ENCODE assay signal across 2 cellular contexts in the genomic region with DNA sequence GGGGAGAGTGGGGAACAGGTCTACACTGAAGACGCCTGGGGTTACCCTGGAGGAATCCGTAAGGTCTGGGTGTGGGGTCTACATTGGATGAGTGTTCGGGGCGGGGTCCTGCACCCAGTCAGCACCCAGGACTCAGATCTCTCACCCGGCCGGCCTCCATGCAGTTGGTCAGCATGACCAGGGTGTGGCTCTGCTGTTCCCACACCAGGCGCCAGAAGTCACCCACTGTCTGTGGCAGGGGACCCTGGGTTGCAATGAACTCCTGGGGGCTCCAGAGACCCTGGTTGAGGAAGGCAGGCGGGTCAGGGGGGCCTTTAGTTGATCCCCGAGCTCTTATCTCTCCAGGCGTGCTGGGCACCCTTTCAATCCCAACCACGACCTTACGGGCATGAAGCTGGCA.
TF ChIP-seq lines count a peak whose summit lies in the region.

No MANE protein-coding gene starts in this region.

TF ChIP-seq in HCT116, 20 proteins besides CTCF, POLR2A, EP300 and RAD21:
- TF ChIP-seq YY1 (IDR thresholded peaks at IDR 0.05; ENCODE audit: extremely low read depth, insufficient replicate concordance, low read depth, low read length): no peak
- no peak for TF ChIP-seq CBX3 (IDR thresholded peaks at IDR 0.05; ENCODE audit: low read depth)
- TF ChIP-seq, protein P1, sequence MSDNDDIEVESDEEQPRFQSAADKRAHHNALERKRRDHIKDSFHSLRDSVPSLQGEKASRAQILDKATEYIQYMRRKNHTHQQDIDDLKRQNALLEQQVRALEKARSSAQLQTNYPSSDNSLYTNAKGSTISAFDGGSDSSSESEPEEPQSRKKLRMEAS (IDR thresholded peaks at IDR 0.05): no peak
- TF ChIP-seq, protein P2, sequence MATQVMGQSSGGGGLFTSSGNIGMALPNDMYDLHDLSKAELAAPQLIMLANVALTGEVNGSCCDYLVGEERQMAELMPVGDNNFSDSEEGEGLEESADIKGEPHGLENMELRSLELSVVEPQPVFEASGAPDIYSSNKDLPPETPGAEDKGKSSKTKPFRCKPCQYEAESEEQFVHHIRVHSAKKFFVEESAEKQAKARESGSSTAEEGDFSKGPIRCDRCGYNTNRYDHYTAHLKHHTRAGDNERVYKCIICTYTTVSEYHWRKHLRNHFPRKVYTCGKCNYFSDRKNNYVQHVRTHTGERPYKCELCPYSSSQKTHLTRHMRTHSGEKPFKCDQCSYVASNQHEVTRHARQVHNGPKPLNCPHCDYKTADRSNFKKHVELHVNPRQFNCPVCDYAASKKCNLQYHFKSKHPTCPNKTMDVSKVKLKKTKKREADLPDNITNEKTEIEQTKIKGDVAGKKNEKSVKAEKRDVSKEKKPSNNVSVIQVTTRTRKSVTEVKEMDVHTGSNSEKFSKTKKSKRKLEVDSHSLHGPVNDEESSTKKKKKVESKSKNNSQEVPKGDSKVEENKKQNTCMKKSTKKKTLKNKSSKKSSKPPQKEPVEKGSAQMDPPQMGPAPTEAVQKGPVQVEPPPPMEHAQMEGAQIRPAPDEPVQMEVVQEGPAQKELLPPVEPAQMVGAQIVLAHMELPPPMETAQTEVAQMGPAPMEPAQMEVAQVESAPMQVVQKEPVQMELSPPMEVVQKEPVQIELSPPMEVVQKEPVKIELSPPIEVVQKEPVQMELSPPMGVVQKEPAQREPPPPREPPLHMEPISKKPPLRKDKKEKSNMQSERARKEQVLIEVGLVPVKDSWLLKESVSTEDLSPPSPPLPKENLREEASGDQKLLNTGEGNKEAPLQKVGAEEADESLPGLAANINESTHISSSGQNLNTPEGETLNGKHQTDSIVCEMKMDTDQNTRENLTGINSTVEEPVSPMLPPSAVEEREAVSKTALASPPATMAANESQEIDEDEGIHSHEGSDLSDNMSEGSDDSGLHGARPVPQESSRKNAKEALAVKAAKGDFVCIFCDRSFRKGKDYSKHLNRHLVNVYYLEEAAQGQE (IDR thresholded peaks at IDR 0.05; ENCODE audit: low read depth): no peak
TF ChIP-seq in HCT116: peak in this region for 0.

TF ChIP-seq in HepG2, 621 proteins besides CTCF, POLR2A, EP300 and RAD21:
- TF ChIP-seq ATRX (CRISPR knock-in tag; IDR thresholded peaks at IDR 0.05; ENCODE audit: borderline replicate concordance): no peak
- no peak for TF ChIP-seq SIX1 (CRISPR knock-in tag; IDR thresholded peaks at IDR 0.05; ENCODE audit: borderline replicate concordance)
- no peak for TF ChIP-seq MTA1 (CRISPR knock-in tag; IDR thresholded peaks at IDR 0.05; ENCODE audit: borderline replicate concordance)
- TF ChIP-seq DMAP1 (CRISPR knock-in tag; IDR thresholded peaks at IDR 0.05): no peak
- TF ChIP-seq SKI (IDR thresholded peaks at IDR 0.05; ENCODE audit: partially characterized antibody): no peak
- peak; percentile 33 for TF ChIP-seq AGO2 (optimal IDR thresholded peaks at IDR 0.05; ENCODE audit: low read depth, low read length)
- TF ChIP-seq, protein P3, sequence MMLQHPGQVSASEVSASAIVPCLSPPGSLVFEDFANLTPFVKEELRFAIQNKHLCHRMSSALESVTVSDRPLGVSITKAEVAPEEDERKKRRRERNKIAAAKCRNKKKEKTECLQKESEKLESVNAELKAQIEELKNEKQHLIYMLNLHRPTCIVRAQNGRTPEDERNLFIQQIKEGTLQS (CRISPR knock-in tag; IDR thresholded peaks at IDR 0.05): no peak
- no peak for TF ChIP-seq CAMTA2 (CRISPR knock-in tag; IDR thresholded peaks at IDR 0.05; ENCODE audit: borderline replicate concordance)
- no peak for TF ChIP-seq PITX1 (CRISPR knock-in tag; IDR thresholded peaks at IDR 0.05)
